8 cellular contexts compared by ENCODE assay signal in genomic region chr17:59963738-59964454, GRCh38. TPM values are rescaled to one million over a fixed set of nuclear protein-coding genes. Genes with fewer than 3 reads are reported as not detected.
A peak's percentile ranks its signal among the peaks of the same experiment; 100 is the strongest.
DNase-seq lines count a peak whose midpoint lies in the region; TF ChIP-seq lines count a peak whose summit lies in the region.

No MANE protein-coding gene starts in this region.

- no peak for TF ChIP-seq CTCF in GM10248 (IDR thresholded peaks at IDR 0.05; ENCODE audit: control extremely low read depth, extremely low read depth, low read depth, missing control alignments)
- no peak for TF ChIP-seq CTCF in HFF-Myc (IDR thresholded peaks at IDR 0.05; ENCODE audit: low read depth, low read length, missing control alignments)
- TF ChIP-seq CTCF in WERI-Rb-1 (IDR thresholded peaks at IDR 0.05; ENCODE audit: low read depth, low read length): no peak
- TF ChIP-seq CTCF in chondrocyte (IDR thresholded peaks at IDR 0.05): no peak

- peak overlapping the region; percentile 94 for H3K27ac Mint-ChIP-seq in chondrocyte (ENCODE audit: unreplicated experiment)

- peaks cover 23% of the 10 kb centered on the region for H3K4me1 Mint-ChIP-seq in chondrocyte (ENCODE audit: low read depth)

- peak overlapping the region; percentile 78 for H3K4me3 Mint-ChIP-seq in chondrocyte (ENCODE audit: unreplicated experiment)

- no peaks in the 10 kb centered on the region for H3K9me3 ChIP-seq in WERI-Rb-1 (ENCODE audit: severe bottlenecking)

- H3K36me3 ChIP-seq in WERI-Rb-1: peaks cover 5% of the 10 kb centered on the region; the same call in 1 of the 2 replicates

- no peaks in the 10 kb centered on the region for H3K27me3 ChIP-seq in WERI-Rb-1 (ENCODE audit: insufficient read depth, low read depth, severe bottlenecking)

- DNase-seq in GM10248 (ENCODE audit: extremely low spot score) (peak; percentile 24), HFF-Myc (ENCODE audit: extremely low read depth, low read depth) (no peak), NCI-H1092 (lab: John Stamatoyannopoulos, UW) (peak; percentile 11), WERI-Rb-1 (peak; percentile 30), chondrocyte (ENCODE audit: low spot score) (no peak), kidney glomerular epithelial cell (lab: John Stamatoyannopoulos, UW) (peak; percentile 55), COR-L47 (lab: John Stamatoyannopoulos, UW) (no peak)
- peak in 3 of 4 experiments; percentile 21 to 41 (median 36) for DNase-seq in stimulated activated CD4-positive, alpha-beta T cell treated with anti-CD3 and anti-CD28 coated beads, Interleukin-1b, Interleukin-23, amount 100 ng/mL, for 24 hours (ENCODE audit: low read depth in 4 of 4, low spot score in 1 of 4)

- peak overlapping the region; percentile 87 for H3K4me3 ChIP-seq in HFF-Myc (replicated peaks; ENCODE audit: low read depth, low read length)
- peak overlapping the region; percentile 93 for H3K4me3 ChIP-seq in WERI-Rb-1 (ENCODE audit: low read depth, low read length)

- peak overlapping the region; percentile 66 for H3K27ac ChIP-seq in WERI-Rb-1

- no peaks in the 10 kb centered on the region for H3K9me3 Mint-ChIP-seq in chondrocyte (ENCODE audit: low read depth)

- POLR2A ChIA-PET in GM10248 (lab: Yijun Ruan, JAX): no interaction called here

- peaks cover 7% of the 10 kb centered on the region for H3K36me3 Mint-ChIP-seq in chondrocyte (ENCODE audit: low read depth)

- CTCF ChIA-PET in GM10248 (lab: Yijun Ruan, JAX): interaction anchor here (1.2 to 1.7 kb wide), 3 partner anchors 30 to 634 kb away, joined by 3 to 7 read pairs (median 3); no protein-coding TSS in a partner anchor

- H3K27me3 Mint-ChIP-seq in chondrocyte (ENCODE audit: low read depth): no peaks in the 10 kb centered on the region

RNA-seq across cellular contexts. Expression of gene RNFT1, which starts 0.6 kb away (rescaled TPM):
- total RNA-seq in chondrocyte: 21.4 to 31.9 TPM (median 23.3 TPM) in 3 replicates

Comparison
In these comparisons a context has a peak if more than half of its experiments do, and no peak if none do; other contexts are left out.
1. DNase-seq: peak in GM10248 (single experiment), NCI-H1092 (single experiment), WERI-Rb-1 (single experiment), kidney glomerular epithelial cell (single experiment) and stimulated activated CD4-positive, alpha-beta T cell treated with anti-CD3 and anti-CD28 coated beads, Interleukin-1b, Interleukin-23, amount 100 ng/mL, for 24 hours (3 of 4); none in HFF-Myc (single experiment), chondrocyte (single experiment) and COR-L47 (single experiment).